Comparison of ENCODE assay signal across 12 cellular contexts in the genomic region with DNA sequence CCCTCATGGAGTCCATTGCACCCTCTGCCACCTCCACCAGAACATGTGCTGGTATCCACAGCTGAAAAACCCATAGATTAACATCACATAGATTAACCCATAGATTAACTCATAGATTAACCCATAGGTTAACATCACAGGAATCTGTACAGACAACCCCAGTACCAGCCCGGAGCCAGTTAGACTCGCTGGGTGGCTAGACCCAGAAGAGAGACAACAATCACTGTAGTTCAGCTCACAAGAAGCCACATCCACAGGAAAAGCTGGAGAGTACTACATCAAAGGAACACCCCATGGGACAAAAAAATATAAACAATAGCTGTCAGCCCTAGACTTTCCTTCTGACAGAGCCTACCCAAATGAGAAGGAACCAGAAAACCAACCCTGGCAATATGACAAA. TPM values are rescaled to one million over a fixed set of nuclear protein-coding genes. Genes with fewer than 3 reads are reported as not detected.
DNase-seq lines count a peak whose midpoint lies in the region; ATAC-seq and TF ChIP-seq lines count a peak whose summit lies in the region.
"Had no signal": no experiment of that assay in that cellular context is flagged by ENCODE, and none has a peak within 500 bp of the region (broad histone marks: within the 10 kb centered on the region; RNA-seq: fewer than 3 reads in every experiment).

No MANE protein-coding gene starts in this region.

- H3K4me2 ChIP-seq in OCI-LY1 (ENCODE audit: low read length) (no peak overlapping the region), mammary epithelial cell (ENCODE audit: insufficient read depth, low read depth, low read length) (no peak overlapping the region)

- peak overlapping the region; percentile 24 for H3K27ac ChIP-seq in CD8-positive, alpha-beta T cell (ENCODE audit: low read depth, low read length)
- H3K27ac ChIP-seq in OCI-LY1 (ENCODE audit: low read depth, low read length, poor library complexity, severe bottlenecking) (peak overlapping the region; percentile 3), mammary epithelial cell (ENCODE audit: insufficient read depth, low read depth, low read length) (no peak overlapping the region)

- H3K4me3 ChIP-seq in CD8-positive, alpha-beta T cell (ENCODE audit: low read depth, low read length), result no peak overlapping the region
- H3K4me3 ChIP-seq in OCI-LY1 (ENCODE audit: low read depth, low read length, poor library complexity, severe bottlenecking) (no peak overlapping the region), mammary epithelial cell (replicated peaks in 1 of 3; ENCODE audit: insufficient read depth in 1 of 3, low read depth in 2 of 3, low read length in 3 of 3) (no peak overlapping the region)
- H3K4me3 ChIP-seq: psoas muscle had no signal

- H3K27ac Mint-ChIP-seq in CD8-positive, alpha-beta T cell, result peak overlapping the region; percentile 93
- H3K27ac Mint-ChIP-seq in nephron, result peak overlapping the region in 2 of 3 experiments; percentile 90 to 96

- no peaks in the 10 kb centered on the region for H3K27me3 ChIP-seq in CD8-positive, alpha-beta T cell (ENCODE audit: insufficient read depth, low read length)
- no peaks in the 10 kb centered on the region for H3K27me3 ChIP-seq in OCI-LY1 (ENCODE audit: insufficient read depth, low read length)
- H3K27me3 ChIP-seq in mammary epithelial cell (ENCODE audit: insufficient read depth, low read length), result no peaks in the 10 kb centered on the region

- peaks cover 6% of the 10 kb centered on the region for H3K36me3 Mint-ChIP-seq in CD8-positive, alpha-beta T cell
- H3K36me3 Mint-ChIP-seq in nephron (ENCODE audit: low read depth), result peaks cover 3% of the 10 kb centered on the region

- intact Hi-C loops in CD8-positive, alpha-beta T cell (cut with DNase I, micrococcal nuclease), result loop anchor here (2.0 kb wide), 2 partner anchors 15 to 19 kb away; no protein-coding TSS in a partner anchor
- intact Hi-C loops in mammary epithelial cell (cut with micrococcal nuclease), result no loop called here

- no peaks in the 10 kb centered on the region for H3K27me3 Mint-ChIP-seq in CD8-positive, alpha-beta T cell (ENCODE audit: low read depth)
- H3K27me3 Mint-ChIP-seq in nephron (ENCODE audit: low read depth), result peaks cover 15% of the 10 kb centered on the region

- no peaks in the 10 kb centered on the region for H3K9me3 ChIP-seq in CD8-positive, alpha-beta T cell (ENCODE audit: low read length)
- H3K9me3 ChIP-seq in OCI-LY1 (ENCODE audit: low read length), result no peaks in the 10 kb centered on the region
- no peaks in the 10 kb centered on the region for H3K9me3 ChIP-seq in mammary epithelial cell (replicated peaks; ENCODE audit: insufficient read depth, low read length)
- H3K9me3 ChIP-seq: psoas muscle had no signal

- peaks cover 68% of the 10 kb centered on the region for H3K4me1 ChIP-seq in CD8-positive, alpha-beta T cell (ENCODE audit: insufficient read depth, low read length)
- peaks cover 55% of the 10 kb centered on the region for H3K4me1 ChIP-seq in OCI-LY1 (ENCODE audit: insufficient read depth, low read length, severe bottlenecking)
- H3K4me1 ChIP-seq in mammary epithelial cell (ENCODE audit: insufficient read depth, low read length), result peaks cover 29% of the 10 kb centered on the region

- BruUV-seq in mammary epithelial cell (replicated peaks; lab: Mats Ljungman, UMichigan), result no TSS peak

- no peaks in the 10 kb centered on the region for H3K36me3 ChIP-seq in CD8-positive, alpha-beta T cell (ENCODE audit: insufficient read depth, low read length)
- H3K36me3 ChIP-seq in OCI-LY1 (ENCODE audit: insufficient read depth, low read length), result no peaks in the 10 kb centered on the region
- H3K36me3 ChIP-seq in mammary epithelial cell (ENCODE audit: insufficient read depth, low read length), result no peaks in the 10 kb centered on the region

- no peak overlapping the region for H3K9ac ChIP-seq in OCI-LY1 (ENCODE audit: low read length)
- no peak overlapping the region for H3K9ac ChIP-seq in mammary epithelial cell (ENCODE audit: insufficient read depth, low read length)

- no peak for TF ChIP-seq CTCF in CD8-positive, alpha-beta T cell (IDR thresholded peaks at IDR 0.05)
- TF ChIP-seq CTCF in OCI-LY1 (IDR thresholded peaks at IDR 0.05; ENCODE audit: low read length) (no peak), nephron (IDR thresholded peaks at IDR 0.05; ENCODE audit: unreplicated experiment in 3 of 3) (no peak), mammary epithelial cell (conservative IDR thresholded peaks at IDR 0.05 in 1 of 2, IDR thresholded peaks at IDR 0.05 in 1 of 2; ENCODE audit: extremely low read depth in 1 of 2, insufficient read depth in 1 of 2, low read depth in 1 of 2, low read length in 2 of 2) (no peak)

- CTCF ChIA-PET in CD8-positive, alpha-beta T cell (lab: Charles Lee), result interaction anchor here (0.7 to 3.3 kb wide), 18 partner anchors 9 to 179 kb away, joined by 3 to 16 read pairs (median 4); a partner anchor contains a TSS
- CTCF ChIA-PET in mammary epithelial cell (lab: Charles Lee; ENCODE audit: low non-redundant PET), result interaction anchor here (0.6 kb wide), 1 partner anchor 24 kb away, joined by 3 read pairs; no protein-coding TSS in a partner anchor

- WGBS in mammary epithelial cell (ENCODE audit: low coverage, missing lambda C conversion rate), result 81% methylated on average over 2 of the region's 2 CpGs

- in situ Hi-C loops in mammary epithelial cell (cut with MboI; ENCODE audit: low sequenced_read_pairs in 2 of 2), result no loop called here

- H3K9me3 Mint-ChIP-seq in CD8-positive, alpha-beta T cell, result no peaks in the 10 kb centered on the region
- peaks cover 29% of the 10 kb centered on the region for H3K9me3 Mint-ChIP-seq in nephron

- no peaks in the 10 kb centered on the region for H3K79me2 ChIP-seq in OCI-LY1 (ENCODE audit: insufficient read depth, low read length)
- H3K79me2 ChIP-seq in mammary epithelial cell (ENCODE audit: insufficient read depth, low read length), result no peaks in the 10 kb centered on the region

- H4K20me1 ChIP-seq in OCI-LY1 (ENCODE audit: insufficient read depth, low read length) (no peaks in the 10 kb centered on the region), mammary epithelial cell (ENCODE audit: insufficient read depth, low read length) (no peaks in the 10 kb centered on the region)

- H3K4me3 Mint-ChIP-seq in CD8-positive, alpha-beta T cell, result peak overlapping the region; percentile 87
- H3K4me3 Mint-ChIP-seq in nephron, result peak overlapping the region; percentile 4 to 67 (median 8)

- DNase-seq in CD8-positive, alpha-beta T cell, result peak in 1 of 7 experiments; percentile 29
- DNase-seq in dermis blood vessel endothelial cell (peak; percentile 42), HPDE6-E6E7 (ENCODE audit: extremely low spot score) (no peak), mammary epithelial cell (no peak), NCI-H2107 treated with DMSO at 0.1 percent for 48 hours (lab: John Stamatoyannopoulos, UW; ENCODE audit: unreplicated experiment) (no peak)
- DNase-seq: activated CD4-positive, CD25-positive, alpha-beta regulatory T cell; DMS153; NCI-H2081 treated with DMSO at 0.1 percent for 48 hours; psoas muscle had no signal

- dilution Hi-C loops in mammary epithelial cell (cut with HindIII; ENCODE audit: low sequenced_read_pairs), result no loop called here

- H3K4me1 Mint-ChIP-seq in CD8-positive, alpha-beta T cell (ENCODE audit: low read depth), result peaks cover 82% of the 10 kb centered on the region
- peaks cover 31% of the 10 kb centered on the region for H3K4me1 Mint-ChIP-seq in nephron

- POLR2A ChIA-PET in CD8-positive, alpha-beta T cell (lab: Charles Lee), result interaction anchor here (0.8 to 3.8 kb wide), 14 partner anchors 9 to 36 kb away, joined by 3 to 19 read pairs (median 4); a partner anchor contains a TSS

- no peaks in the 10 kb centered on the region for H3K9me2 ChIP-seq in OCI-LY1 (ENCODE audit: low read depth, low read length)

- peak; percentile 28 for ATAC-seq in CD8-positive, alpha-beta T cell
- no peak for ATAC-seq in HG03025 (IDR thresholded peaks at IDR 0.05; ENCODE audit: low FRiP score, unreplicated experiment)

- H3F3A ChIP-seq in OCI-LY1 (ENCODE audit: insufficient read depth, low read length), result no peaks in the 10 kb centered on the region

- H2AFZ ChIP-seq in OCI-LY1 (ENCODE audit: low read length), result no peak overlapping the region
- H2AFZ ChIP-seq in mammary epithelial cell (ENCODE audit: low read depth, low read length), result no peak overlapping the region

RNA-seq across cellular contexts. Expression of a gene that starts 25.1 kb away (rescaled TPM):
- 10 to 100 TPM; 36.0 to 39.1 TPM for total RNA-seq in CD8-positive, alpha-beta T cell
- 37.3 and 98.0 TPM in 2 replicates for total RNA-seq in dermis blood vessel endothelial cell
- total RNA-seq in mammary epithelial cell, result 1 to 10 TPM in 1 of 2 donors, under 1 TPM in 1; 0.16 to 1.2 TPM
- polyA plus RNA-seq in mammary epithelial cell, result 0.11 TPM
- polyA minus RNA-seq in mammary epithelial cell, result not detected

RNA-seq across cellular contexts. Expression of a gene that starts 36.3 kb away (rescaled TPM):
- 10 to 100 TPM; 48.8 to 50.7 TPM for total RNA-seq in CD8-positive, alpha-beta T cell
- total RNA-seq in dermis blood vessel endothelial cell (32.2 and 57.8 TPM in 2 replicates), mammary epithelial cell (10 to 100 TPM; 17.0 to 40.0 TPM)
- 91.9 TPM for polyA plus RNA-seq in mammary epithelial cell
- 37.4 TPM for polyA minus RNA-seq in mammary epithelial cell

Comparison
In these comparisons a context has a peak if more than half of its experiments do, and no peak if none do; other contexts are left out.
1. RNA of a gene that starts 25.1 kb away (total RNA-seq): 36.0 to 39.1 TPM in CD8-positive, alpha-beta T cell and 37.3 to 98.0 TPM in dermis blood vessel endothelial cell; 0.16 to 1.2 TPM in mammary epithelial cell; every median in the first group is over 10 times any median in the second.